Comparison of ENCODE assay signal across 12 cellular contexts in genomic region chr10:117537904-117538524, GRCh38. TPM values are rescaled to one million over a fixed set of nuclear protein-coding genes. Genes with fewer than 3 reads are reported as not detected.
DNase-seq lines count a peak whose midpoint lies in the region; ATAC-seq and TF ChIP-seq lines count a peak whose summit lies in the region.
"Had no signal": no experiment of that assay in that cellular context is flagged by ENCODE, and none has a peak within 500 bp of the region (broad histone marks: within the 10 kb centered on the region; RNA-seq: fewer than 3 reads in every experiment).

No MANE protein-coding gene starts in this region.

- H3K9me3 Mint-ChIP-seq in brain, result peaks cover 0 to 6% (median 3%) of the 10 kb centered on the region in 5 experiments

- no peak overlapping the region for H3K27ac ChIP-seq in neural cell (ENCODE audit: low read length)
- H3K27ac ChIP-seq: transverse colon had no signal

- H3K79me2 ChIP-seq in neural cell (replicated peaks; ENCODE audit: insufficient read depth, low read length), result peaks cover 41% of the 10 kb centered on the region

- H3K4me3 Mint-ChIP-seq in brain, result peak overlapping the region; percentile 14 to 76 (median 65)
- H3K4me3 Mint-ChIP-seq: activated CD8-positive, alpha-beta memory T cell treated with anti-CD3 and anti-CD28 coated beads, Interleukin-2, amount 10 ng/mL, durations not matched to agents 7 days and 5 days had no signal

- H3F3A ChIP-seq in neural cell (ENCODE audit: insufficient read depth, low read length, poor library complexity, severe bottlenecking), result no peaks in the 10 kb centered on the region

- no peak for TF ChIP-seq RAD21 in neural cell (conservative IDR thresholded peaks at IDR 0.05)

- peaks cover 39% of the 10 kb centered on the region for H3K4me1 Mint-ChIP-seq in brain

- peak; percentile 16 to 17 for TF ChIP-seq CTCF in brain (conservative IDR thresholded peaks at IDR 0.05)
- TF ChIP-seq CTCF in neural cell (IDR thresholded peaks at IDR 0.05; ENCODE audit: poor library complexity, severe bottlenecking), result no peak

- H3K36me3 Mint-ChIP-seq in brain, result no peaks in the 10 kb centered on the region
- H3K36me3 Mint-ChIP-seq: activated CD8-positive, alpha-beta memory T cell treated with anti-CD3 and anti-CD28 coated beads, Interleukin-2, amount 10 ng/mL, durations not matched to agents 7 days and 5 days had no signal

- H2AFZ ChIP-seq in neural cell (ENCODE audit: low read depth, low read length), result no peak overlapping the region

- peaks cover 100% of the 10 kb centered on the region for H3K27me3 ChIP-seq in neural cell (ENCODE audit: insufficient read depth, low read depth, low read length)

- H3K4me2 ChIP-seq in neural cell (ENCODE audit: low read length), result no peak overlapping the region

- H3K4me3 ChIP-seq in neural cell (ENCODE audit: low read length), result peak overlapping the region; percentile 28

- peaks cover 91% of the 10 kb centered on the region for H3K27me3 Mint-ChIP-seq in brain

- DNase-seq in Daoy (ENCODE audit: low read depth), result peak; percentile 11
- DNase-seq in posterior cingulate gyrus, result no peak
- DNase-seq: activated CD8-positive, alpha-beta memory T cell treated with anti-CD3 and anti-CD28 coated beads, Interleukin-2, amount 10 ng/mL, durations not matched to agents 7 days and 5 days; GOT3; islet precursor cell; transverse colon had no signal

- no peak overlapping the region for H3K9ac ChIP-seq in neural cell (ENCODE audit: low read length)

- H3K9me3 ChIP-seq in neural cell (ENCODE audit: low read length), result no peaks in the 10 kb centered on the region
- H3K9me3 ChIP-seq: transverse colon had no signal

- H3K9me2 ChIP-seq in neural cell (ENCODE audit: insufficient read depth, low read length), result no peaks in the 10 kb centered on the region

- no peaks in the 10 kb centered on the region for H4K20me1 ChIP-seq in neural cell (ENCODE audit: insufficient read depth)

- H3K36me3 ChIP-seq in neural cell (ENCODE audit: insufficient read depth, low read length), result no peaks in the 10 kb centered on the region
- H3K36me3 ChIP-seq: transverse colon had no signal

- intact Hi-C loops in posterior cingulate gyrus (cut with DNase I), result loop anchor here (1.0 kb wide), 1 partner anchor 703 kb away; no protein-coding TSS in a partner anchor

- no peak for TF ChIP-seq EP300 in neural cell (conservative IDR thresholded peaks at IDR 0.05; ENCODE audit: poor library complexity, severe bottlenecking)

- ATAC-seq in GM21529 (IDR thresholded peaks at IDR 0.05; ENCODE audit: unreplicated experiment) (peak; percentile 63), HG03565 (IDR thresholded peaks at IDR 0.05; ENCODE audit: unreplicated experiment) (no peak), GM18870 (IDR thresholded peaks at IDR 0.05; ENCODE audit: unreplicated experiment) (no peak), HG03571 (IDR thresholded peaks at IDR 0.05; ENCODE audit: unreplicated experiment) (no peak)
- ATAC-seq: activated CD8-positive, alpha-beta memory T cell treated with anti-CD3 and anti-CD28 coated beads, Interleukin-2, amount 10 ng/mL, durations not matched to agents 7 days and 5 days had no signal

- H3K27ac Mint-ChIP-seq in brain, result peak overlapping the region in 1 of 5 experiments; percentile 48
- H3K27ac Mint-ChIP-seq: activated CD8-positive, alpha-beta memory T cell treated with anti-CD3 and anti-CD28 coated beads, Interleukin-2, amount 10 ng/mL, durations not matched to agents 7 days and 5 days had no signal

TF ChIP-seq in neural cell, 6 proteins besides CTCF, POLR2A, EP300 and RAD21:
- no peak for TF ChIP-seq POLR2AphosphoS5 (IDR thresholded peaks at IDR 0.05)
- no peak for TF ChIP-seq TAF1 (IDR thresholded peaks at IDR 0.05; ENCODE audit: low read depth)
- TF ChIP-seq, protein P1, sequence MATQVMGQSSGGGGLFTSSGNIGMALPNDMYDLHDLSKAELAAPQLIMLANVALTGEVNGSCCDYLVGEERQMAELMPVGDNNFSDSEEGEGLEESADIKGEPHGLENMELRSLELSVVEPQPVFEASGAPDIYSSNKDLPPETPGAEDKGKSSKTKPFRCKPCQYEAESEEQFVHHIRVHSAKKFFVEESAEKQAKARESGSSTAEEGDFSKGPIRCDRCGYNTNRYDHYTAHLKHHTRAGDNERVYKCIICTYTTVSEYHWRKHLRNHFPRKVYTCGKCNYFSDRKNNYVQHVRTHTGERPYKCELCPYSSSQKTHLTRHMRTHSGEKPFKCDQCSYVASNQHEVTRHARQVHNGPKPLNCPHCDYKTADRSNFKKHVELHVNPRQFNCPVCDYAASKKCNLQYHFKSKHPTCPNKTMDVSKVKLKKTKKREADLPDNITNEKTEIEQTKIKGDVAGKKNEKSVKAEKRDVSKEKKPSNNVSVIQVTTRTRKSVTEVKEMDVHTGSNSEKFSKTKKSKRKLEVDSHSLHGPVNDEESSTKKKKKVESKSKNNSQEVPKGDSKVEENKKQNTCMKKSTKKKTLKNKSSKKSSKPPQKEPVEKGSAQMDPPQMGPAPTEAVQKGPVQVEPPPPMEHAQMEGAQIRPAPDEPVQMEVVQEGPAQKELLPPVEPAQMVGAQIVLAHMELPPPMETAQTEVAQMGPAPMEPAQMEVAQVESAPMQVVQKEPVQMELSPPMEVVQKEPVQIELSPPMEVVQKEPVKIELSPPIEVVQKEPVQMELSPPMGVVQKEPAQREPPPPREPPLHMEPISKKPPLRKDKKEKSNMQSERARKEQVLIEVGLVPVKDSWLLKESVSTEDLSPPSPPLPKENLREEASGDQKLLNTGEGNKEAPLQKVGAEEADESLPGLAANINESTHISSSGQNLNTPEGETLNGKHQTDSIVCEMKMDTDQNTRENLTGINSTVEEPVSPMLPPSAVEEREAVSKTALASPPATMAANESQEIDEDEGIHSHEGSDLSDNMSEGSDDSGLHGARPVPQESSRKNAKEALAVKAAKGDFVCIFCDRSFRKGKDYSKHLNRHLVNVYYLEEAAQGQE (IDR thresholded peaks at IDR 0.05; ENCODE audit: borderline replicate concordance), result no peak
- no peak for TF ChIP-seq EZH2 (IDR thresholded peaks at IDR 0.05; ENCODE audit: borderline replicate concordance, insufficient read depth, low read length, poor library complexity, severe bottlenecking)
- TF ChIP-seq SMC3 (conservative IDR thresholded peaks at IDR 0.05; ENCODE audit: poor library complexity), result no peak
- TF ChIP-seq MXI1 (conservative IDR thresholded peaks at IDR 0.05; ENCODE audit: poor library complexity, severe bottlenecking), result no peak

RNA-seq across cellular contexts. Expression of gene EMX2, which starts 4.5 kb away (rescaled TPM):
- 0.57 and 3.9 TPM in 2 replicates for total RNA-seq in Daoy (2014; rRNA removed; shearing (Covaris generic))
- polyA plus RNA-seq in brain (ENCODE audit: insufficient read depth, low read depth, low replicate concordance) (11.4 TPM), neural cell (0.12 and 1.1 TPM in 2 replicates)
- 0.24 and 0.81 TPM in 2 replicates for polyA minus RNA-seq in neural cell
- total RNA-seq: activated CD8-positive, alpha-beta memory T cell treated with anti-CD3 and anti-CD28 coated beads, Interleukin-2, amount 10 ng/mL, durations not matched to agents 7 days and 5 days had no signal
